ENCODE assay signal across 12 cellular contexts in genomic region chr1:99544328-99544727, GRCh38.
DNase-seq lines count a peak whose midpoint lies in the region; ATAC-seq and TF ChIP-seq lines count a peak whose summit lies in the region.
"Had no signal": no experiment of that assay in that cellular context is flagged by ENCODE, and none has a peak within 500 bp of the region (broad histone marks: within the 10 kb centered on the region; RNA-seq: fewer than 3 reads in every experiment).

No MANE protein-coding gene starts in this region.

- TF ChIP-seq CTCF in RWPE2 (IDR thresholded peaks at IDR 0.05; ENCODE audit: poor library complexity, severe bottlenecking) (no peak), fibroblast of pulmonary artery (IDR thresholded peaks at IDR 0.05; ENCODE audit: low read length, missing control alignments) (no peak), nephron progenitor cell (IDR thresholded peaks at IDR 0.05) (no peak)

- H3K4me3 Mint-ChIP-seq in activated naive CD4-positive, alpha-beta T cell treated with anti-CD3 and anti-CD28 coated beads, Interleukin-2, amount 10 ng/mL, durations not matched to agents 7 days and 5 days = no peak overlapping the region
- no peak overlapping the region for H3K4me3 Mint-ChIP-seq in nephron progenitor cell
- H3K4me3 Mint-ChIP-seq: B cell had no signal

- H3K4me3 ChIP-seq in RWPE2 (ENCODE audit: severe bottlenecking) (no peak overlapping the region), fibroblast of pulmonary artery (replicated peaks; ENCODE audit: low read depth, low read length) (no peak overlapping the region)

- H3K4me1 Mint-ChIP-seq in activated naive CD4-positive, alpha-beta T cell treated with anti-CD3 and anti-CD28 coated beads, Interleukin-2, amount 10 ng/mL, durations not matched to agents 7 days and 5 days = no peaks in the 10 kb centered on the region
- H3K4me1 Mint-ChIP-seq in nephron progenitor cell = no peaks in the 10 kb centered on the region
- H3K4me1 Mint-ChIP-seq: B cell had no signal

- H3K27me3 Mint-ChIP-seq in activated naive CD4-positive, alpha-beta T cell treated with anti-CD3 and anti-CD28 coated beads, Interleukin-2, amount 10 ng/mL, durations not matched to agents 7 days and 5 days = no peaks in the 10 kb centered on the region
- no peaks in the 10 kb centered on the region for H3K27me3 Mint-ChIP-seq in nephron progenitor cell (ENCODE audit: low read depth, poor library complexity)
- H3K27me3 Mint-ChIP-seq: B cell had no signal

- H3K9me3 Mint-ChIP-seq in activated naive CD4-positive, alpha-beta T cell treated with anti-CD3 and anti-CD28 coated beads, Interleukin-2, amount 10 ng/mL, durations not matched to agents 7 days and 5 days = no peaks in the 10 kb centered on the region
- no peaks in the 10 kb centered on the region for H3K9me3 Mint-ChIP-seq in nephron progenitor cell

- DNase-seq in A172 (ENCODE audit: low spot score) = peak; percentile 43
- peak; percentile 69 for DNase-seq in HCEC 1CT
- DNase-seq in RWPE2 (ENCODE audit: low spot score) = no peak
- peak; percentile 56 for DNase-seq in fibroblast of pulmonary artery (ENCODE audit: low read depth)
- no peak for DNase-seq in activated CD4-positive, alpha-beta T cell treated with anti-CD3 and anti-CD28 coated beads, Interleukin-2, amount 50 U/mL, for 1 hour
- no peak for DNase-seq in dedifferentiated amniotic fluid mesenchymal stem cell (ENCODE audit: extremely low spot score)
- DNase-seq in activated naive CD4-positive, alpha-beta T cell treated with anti-CD3 and anti-CD28 coated beads, Interleukin-2, amount 10 ng/mL, durations not matched to agents 7 days and 5 days = no peak
- DNase-seq in nephron progenitor cell = no peak
- DNase-seq: activated CD4-positive, CD25-positive, alpha-beta regulatory T cell; NCI-H1436 had no signal

- no peak overlapping the region for H3K27ac Mint-ChIP-seq in activated naive CD4-positive, alpha-beta T cell treated with anti-CD3 and anti-CD28 coated beads, Interleukin-2, amount 10 ng/mL, durations not matched to agents 7 days and 5 days
- no peak overlapping the region for H3K27ac Mint-ChIP-seq in nephron progenitor cell
- H3K27ac Mint-ChIP-seq: B cell had no signal

- H3K36me3 ChIP-seq in RWPE2 (ENCODE audit: low read depth) = no peaks in the 10 kb centered on the region

- peak; percentile 96 for ATAC-seq in RWPE2 (ENCODE audit: low read depth)
- ATAC-seq: Right ventricle myocardium inferior had no signal

- H3K27ac ChIP-seq in RWPE2 (ENCODE audit: poor library complexity, severe bottlenecking) = no peak overlapping the region

- no peaks in the 10 kb centered on the region for H3K27me3 ChIP-seq in RWPE2 (ENCODE audit: insufficient read depth, poor library complexity, severe bottlenecking)

- H3K36me3 Mint-ChIP-seq in activated naive CD4-positive, alpha-beta T cell treated with anti-CD3 and anti-CD28 coated beads, Interleukin-2, amount 10 ng/mL, durations not matched to agents 7 days and 5 days = no peaks in the 10 kb centered on the region
- H3K36me3 Mint-ChIP-seq in nephron progenitor cell (ENCODE audit: low read depth) = no peaks in the 10 kb centered on the region

- no peaks in the 10 kb centered on the region for H3K9me3 ChIP-seq in RWPE2 (ENCODE audit: severe bottlenecking)

- CTCF ChIA-PET in activated naive CD4-positive, alpha-beta T cell treated with anti-CD3 and anti-CD28 coated beads, Interleukin-2, amount 10 ng/mL, durations not matched to agents 7 days and 5 days (lab: Charles Lee) = no interaction called here

- H3K4me1 ChIP-seq in RWPE2 (ENCODE audit: insufficient read depth, poor library complexity, severe bottlenecking) = peaks cover 4% of the 10 kb centered on the region

Comparison
In these comparisons a context has a peak if more than half of its experiments do, and no peak if none do; other contexts are left out.
1. DNase-seq: peak in A172 (single experiment), HCEC 1CT (single experiment) and fibroblast of pulmonary artery (single experiment); none in RWPE2 (single experiment), activated CD4-positive, alpha-beta T cell treated with anti-CD3 and anti-CD28 coated beads, Interleukin-2, amount 50 U/mL, for 1 hour (single experiment), dedifferentiated amniotic fluid mesenchymal stem cell (single experiment), activated naive CD4-positive, alpha-beta T cell treated with anti-CD3 and anti-CD28 coated beads, Interleukin-2, amount 10 ng/mL, durations not matched to agents 7 days and 5 days (single experiment) and nephron progenitor cell (single experiment).